Comparison of ENCODE assay signal across 1 cellular context in genomic region chr15:80727596-80727995, GRCh38.
TF ChIP-seq lines count a peak whose summit lies in the region.

No MANE protein-coding gene starts in this region.

TF ChIP-seq in WTC11, 78 proteins besides CTCF, POLR2A, EP300 and RAD21 (continued from another document):
- TF ChIP-seq ATF6 (CRISPR knock-in tag; IDR thresholded peaks at IDR 0.05) (no peak), AFF4 (CRISPR knock-in tag; IDR thresholded peaks at IDR 0.05; ENCODE audit: borderline replicate concordance) (no peak), ZNF512 (CRISPR knock-in tag; IDR thresholded peaks at IDR 0.05; ENCODE audit: borderline replicate concordance) (no peak), ZNF416 (CRISPR knock-in tag; IDR thresholded peaks at IDR 0.05) (no peak), ATF1 (CRISPR knock-in tag; IDR thresholded peaks at IDR 0.05) (no peak), MYBL2 (CRISPR knock-in tag; IDR thresholded peaks at IDR 0.05) (no peak), E2F4 (CRISPR knock-in tag; IDR thresholded peaks at IDR 0.05; ENCODE audit: borderline replicate concordance, low read depth) (no peak), TP53 (CRISPR knock-in tag; IDR thresholded peaks at IDR 0.05) (no peak), ATF2 (CRISPR knock-in tag; IDR thresholded peaks at IDR 0.05; ENCODE audit: borderline replicate concordance, low read depth) (no peak), FOXK1 (CRISPR knock-in tag; IDR thresholded peaks at IDR 0.05) (no peak)
